1 cellular context compared by ENCODE assay signal in the genomic region with DNA sequence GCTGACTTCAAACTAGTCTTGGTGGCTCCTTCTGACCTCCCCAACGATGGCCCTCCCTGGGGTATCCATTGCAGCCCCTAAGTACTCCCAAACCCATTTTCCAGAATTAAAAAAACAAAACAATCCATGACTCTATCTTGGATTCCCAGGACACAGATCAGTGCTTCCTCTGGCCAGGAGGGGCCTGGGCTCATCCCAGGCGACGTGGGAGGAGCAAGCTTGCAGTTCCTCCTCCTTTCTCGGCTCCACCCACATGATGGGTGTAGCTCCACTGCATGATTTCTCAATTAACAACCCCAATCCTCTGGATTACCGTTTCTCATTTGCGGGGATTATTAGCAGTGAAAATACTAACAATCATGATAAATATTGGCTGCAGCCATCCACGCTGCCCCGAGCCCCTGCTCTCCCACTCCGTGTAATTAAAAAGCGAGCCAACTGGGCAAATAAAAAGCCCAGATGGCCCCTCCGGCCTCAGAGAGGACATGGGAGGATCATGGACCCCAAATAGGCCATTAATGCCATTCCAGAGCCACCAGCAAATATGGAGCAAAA.
TF ChIP-seq lines count a peak whose summit lies in the region.

No MANE protein-coding gene starts in this region.

TF ChIP-seq in WTC11, 78 proteins besides CTCF, POLR2A, EP300 and RAD21 (continued from another document):
- TF ChIP-seq, protein P1, sequence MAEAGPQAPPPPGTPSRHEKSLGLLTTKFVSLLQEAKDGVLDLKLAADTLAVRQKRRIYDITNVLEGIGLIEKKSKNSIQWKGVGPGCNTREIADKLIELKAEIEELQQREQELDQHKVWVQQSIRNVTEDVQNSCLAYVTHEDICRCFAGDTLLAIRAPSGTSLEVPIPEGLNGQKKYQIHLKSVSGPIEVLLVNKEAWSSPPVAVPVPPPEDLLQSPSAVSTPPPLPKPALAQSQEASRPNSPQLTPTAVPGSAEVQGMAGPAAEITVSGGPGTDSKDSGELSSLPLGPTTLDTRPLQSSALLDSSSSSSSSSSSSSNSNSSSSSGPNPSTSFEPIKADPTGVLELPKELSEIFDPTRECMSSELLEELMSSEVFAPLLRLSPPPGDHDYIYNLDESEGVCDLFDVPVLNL (CRISPR knock-in tag; IDR thresholded peaks at IDR 0.05; ENCODE audit: borderline replicate concordance, low read depth), result no peak
- TF ChIP-seq, protein P2, sequence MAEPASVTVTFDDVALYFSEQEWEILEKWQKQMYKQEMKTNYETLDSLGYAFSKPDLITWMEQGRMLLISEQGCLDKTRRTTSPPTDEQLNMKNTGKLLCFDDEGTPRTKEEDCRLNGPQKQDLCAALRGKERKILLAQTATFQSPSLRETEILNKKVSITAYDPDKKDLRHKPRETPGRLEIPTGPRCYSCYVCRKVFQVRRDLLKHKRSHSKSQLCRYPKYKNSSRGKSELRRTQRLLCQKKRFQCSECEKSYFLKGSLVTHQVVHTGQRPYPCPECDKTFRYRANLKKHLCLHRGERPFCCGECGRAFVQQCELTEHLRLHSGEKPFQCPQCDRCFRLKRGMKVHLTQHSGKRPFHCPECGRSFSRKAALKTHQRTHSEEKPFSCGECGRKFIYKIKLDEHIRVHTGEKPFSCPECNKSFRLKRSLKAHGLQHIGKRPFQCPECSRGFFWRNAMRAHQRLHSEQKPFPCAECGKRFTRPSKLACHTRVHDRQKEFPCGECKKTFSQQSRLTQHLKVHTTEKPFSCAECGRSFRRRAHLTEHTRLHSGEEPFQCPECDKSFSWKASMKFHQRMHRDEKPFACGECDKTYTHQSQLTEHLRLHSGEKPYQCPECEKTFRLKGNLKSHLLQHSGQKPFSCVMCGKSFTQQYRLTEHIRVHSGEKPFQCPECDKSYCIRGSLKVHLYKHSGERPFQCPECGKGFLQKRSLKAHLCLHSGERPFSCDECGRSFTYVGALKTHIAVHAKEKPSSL (CRISPR knock-in tag; conservative IDR thresholded peaks at IDR 0.05), result no peak
- TF ChIP-seq NR2C2 (CRISPR knock-in tag; IDR thresholded peaks at IDR 0.05) (no peak), FOXJ3 (CRISPR knock-in tag; IDR thresholded peaks at IDR 0.05; ENCODE audit: borderline replicate concordance) (no peak), USF2 (CRISPR knock-in tag; IDR thresholded peaks at IDR 0.05) (no peak), GRHL2 (CRISPR knock-in tag; IDR thresholded peaks at IDR 0.05; ENCODE audit: insufficient replicate concordance, severe bottlenecking) (no peak), ESRRA (CRISPR knock-in tag; IDR thresholded peaks at IDR 0.05; ENCODE audit: borderline replicate concordance) (no peak), ZNF423 (CRISPR knock-in tag; IDR thresholded peaks at IDR 0.05) (no peak), ZNF671 (CRISPR knock-in tag; IDR thresholded peaks at IDR 0.05) (no peak)
- TF ChIP-seq, protein P3, sequence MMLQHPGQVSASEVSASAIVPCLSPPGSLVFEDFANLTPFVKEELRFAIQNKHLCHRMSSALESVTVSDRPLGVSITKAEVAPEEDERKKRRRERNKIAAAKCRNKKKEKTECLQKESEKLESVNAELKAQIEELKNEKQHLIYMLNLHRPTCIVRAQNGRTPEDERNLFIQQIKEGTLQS (CRISPR knock-in tag; conservative IDR thresholded peaks at IDR 0.05), result no peak
